In genomic region chr21:46294647-46295176, GRCh38 we compare ENCODE assay signal across 8 cellular contexts. TPM values are rescaled to one million over a fixed set of nuclear protein-coding genes. Genes with fewer than 3 reads are reported as not detected.
DNase-seq lines count a peak whose midpoint lies in the region; TF ChIP-seq lines count a peak whose summit lies in the region.

No MANE protein-coding gene starts in this region.

- H3K18ac ChIP-seq in mesenchymal stem cell (ENCODE audit: low read depth in 1 of 2, low read length in 2 of 2): peak overlapping the region in 1 of 2 experiments; percentile 14

- H3K4me3 ChIP-seq in astrocyte of the spinal cord (ENCODE audit: low read depth, low read length): no peak overlapping the region
- peak overlapping the region in 1 of 2 experiments; percentile 33 for H3K4me3 ChIP-seq in mesenchymal stem cell (ENCODE audit: insufficient read depth in 1 of 2, low read depth in 1 of 2, low read length in 2 of 2)
- H3K4me3 ChIP-seq in hepatocyte: no peak overlapping the region

- H2BK5ac ChIP-seq in mesenchymal stem cell (ENCODE audit: low read depth, low read length, poor library complexity, severe bottlenecking): peak overlapping the region; percentile 9

- H2AFZ ChIP-seq in mesenchymal stem cell (ENCODE audit: low read depth, low read length): no peak overlapping the region
- H2AFZ ChIP-seq in hepatocyte: no peak overlapping the region

- H3K4me2 ChIP-seq in mesenchymal stem cell (ENCODE audit: low read length, poor library complexity, severe bottlenecking) (peak overlapping the region; percentile 51), hepatocyte (no peak overlapping the region)

- peak overlapping the region in 1 of 2 experiments; percentile 13 for H3K4ac ChIP-seq in mesenchymal stem cell (ENCODE audit: low read depth in 1 of 2, low read length in 2 of 2)

- H3K14ac ChIP-seq in mesenchymal stem cell (ENCODE audit: low read length in 2 of 2): no peak overlapping the region

- H2BK120ac ChIP-seq in mesenchymal stem cell (ENCODE audit: low read depth, low read length): no peak overlapping the region

- peaks cover 16 to 26% of the 10 kb centered on the region in 2 experiments for H3K36me3 ChIP-seq in mesenchymal stem cell (ENCODE audit: control insufficient read depth in 1 of 2, insufficient read depth in 2 of 2, low read depth in 1 of 2, low read length in 2 of 2)
- H3K36me3 ChIP-seq in hepatocyte (replicated peaks; ENCODE audit: insufficient read depth, low read depth): no peaks in the 10 kb centered on the region

- no peaks in the 10 kb centered on the region for H3K27me3 ChIP-seq in mesenchymal stem cell (ENCODE audit: control insufficient read depth in 1 of 2, insufficient read depth in 1 of 2, low read length in 2 of 2)
- H3K27me3 ChIP-seq in hepatocyte: no peaks in the 10 kb centered on the region

- H3K27ac ChIP-seq in mesenchymal stem cell (ENCODE audit: low read length, poor library complexity, severe bottlenecking): peak overlapping the region; percentile 76
- H3K27ac ChIP-seq in hepatocyte: no peak overlapping the region

- WGBS in mesenchymal stem cell: 72% methylated on average over 6 of the region's 10 CpGs
- 70% methylated on average over 10 of the region's 10 CpGs for WGBS in hepatocyte (ENCODE audit: low lambda C conversion rate, missing lambda C conversion rate)

- no peak overlapping the region for H3K23ac ChIP-seq in mesenchymal stem cell (ENCODE audit: low read length in 2 of 2)

- H3K79me2 ChIP-seq in hepatocyte: peaks cover 6% of the 10 kb centered on the region

- no peak overlapping the region for H2BK12ac ChIP-seq in mesenchymal stem cell (ENCODE audit: low read length in 2 of 2)

- H3K9me2 ChIP-seq in hepatocyte (replicated peaks; ENCODE audit: insufficient read depth): no peaks in the 10 kb centered on the region

- H2BK15ac ChIP-seq in mesenchymal stem cell (ENCODE audit: low read depth, poor library complexity, severe bottlenecking): no peak overlapping the region

- H3K4me1 ChIP-seq in mesenchymal stem cell (ENCODE audit: control insufficient read depth, insufficient read depth, low read depth, low read length) (peaks cover 16% of the 10 kb centered on the region), hepatocyte (ENCODE audit: insufficient read depth) (peaks cover 6% of the 10 kb centered on the region)

- peak; percentile 86 for DNase-seq in CMK (ENCODE audit: low read depth)
- peak; percentile 32 for DNase-seq in HuH-7.5 (ENCODE audit: low spot score)
- peak; percentile 67 for DNase-seq in astrocyte of the spinal cord (ENCODE audit: low read depth, low spot score)
- DNase-seq in mesenchymal stem cell: peak; percentile 39
- DNase-seq in T-helper 1 cell: no peak
- no peak for DNase-seq in hepatocyte (ENCODE audit: low spot score)
- DNase-seq in DMS114 treated with DMSO at 0.1 percent for 48 hours (lab: John Stamatoyannopoulos, UW; ENCODE audit: unreplicated experiment): no peak
- no peak for DNase-seq in NK-92 (lab: John Stamatoyannopoulos, UW; ENCODE audit: unreplicated experiment)

- H3K9me3 ChIP-seq in mesenchymal stem cell (ENCODE audit: control insufficient read depth, low read length) (no peaks in the 10 kb centered on the region), hepatocyte (ENCODE audit: low read depth) (no peaks in the 10 kb centered on the region)

- no peak for TF ChIP-seq CTCF in astrocyte of the spinal cord (IDR thresholded peaks at IDR 0.05; ENCODE audit: low read depth, low read length)
- no peak for TF ChIP-seq CTCF in hepatocyte (IDR thresholded peaks at IDR 0.05; ENCODE audit: poor library complexity)

- peaks cover 9% of the 10 kb centered on the region for H3K79me1 ChIP-seq in mesenchymal stem cell (replicated peaks; ENCODE audit: low read length, poor library complexity, severe bottlenecking)

- in situ Hi-C loops in astrocyte of the spinal cord (cut with HindIII; ENCODE audit: low sequenced_read_pairs): no loop called here

- no peaks in the 10 kb centered on the region for H4K20me1 ChIP-seq in hepatocyte (ENCODE audit: insufficient read depth, poor library complexity, severe bottlenecking)

- H4K91ac ChIP-seq in mesenchymal stem cell (ENCODE audit: low read length): peak overlapping the region; percentile 61

- H3K9ac ChIP-seq in mesenchymal stem cell (ENCODE audit: low read length): peak overlapping the region; percentile 85

- peak overlapping the region; percentile 75 for H2AK5ac ChIP-seq in mesenchymal stem cell (ENCODE audit: low read length, severe bottlenecking)

- peak overlapping the region; percentile 80 for H4K8ac ChIP-seq in mesenchymal stem cell (ENCODE audit: low read length)

RNA-seq across cellular contexts. Expression of gene YBEY, which starts 8.6 kb away (rescaled TPM):
- 14.6 TPM for polyA plus RNA-seq in mesenchymal stem cell (2013, experiment 1 of 2)
- polyA plus RNA-seq in mesenchymal stem cell (2013, experiment 2 of 2): 15.5 TPM
- 21.8 and 25.4 TPM in 2 replicates for total RNA-seq in hepatocyte
- 13.9 and 19.9 TPM in 2 replicates for polyA plus RNA-seq in hepatocyte

RNA-seq across cellular contexts. Expression of gene MCM3AP, which starts 9.3 kb away (rescaled TPM):
- 33.7 TPM for polyA plus RNA-seq in mesenchymal stem cell (2013, experiment 1 of 2)
- 32.9 TPM for polyA plus RNA-seq in mesenchymal stem cell (2013, experiment 2 of 2)
- total RNA-seq in hepatocyte: 52.5 and 64.8 TPM in 2 replicates
- polyA plus RNA-seq in hepatocyte: 29.1 and 35.4 TPM in 2 replicates

RNA-seq across cellular contexts. Expression of gene C21orf58, which starts 29.0 kb away (rescaled TPM):
- 2.0 TPM for polyA plus RNA-seq in mesenchymal stem cell (2013, experiment 1 of 2)
- 1.7 TPM for polyA plus RNA-seq in mesenchymal stem cell (2013, experiment 2 of 2)
- 2.6 TPM in 2 replicates for total RNA-seq in hepatocyte
- polyA plus RNA-seq in hepatocyte: 6.8 and 6.9 TPM in 2 replicates

RNA-seq across cellular contexts. Expression of gene PCNT, which starts 29.2 kb away (rescaled TPM):
- 6.7 TPM for polyA plus RNA-seq in mesenchymal stem cell (2013, experiment 1 of 2)
- 5.3 TPM for polyA plus RNA-seq in mesenchymal stem cell (2013, experiment 2 of 2)
- 11.5 and 12.7 TPM in 2 replicates for total RNA-seq in hepatocyte
- 14.1 and 14.3 TPM in 2 replicates for polyA plus RNA-seq in hepatocyte

Comparison
In these comparisons a context has a peak if more than half of its experiments do, and no peak if none do; other contexts are left out.
1. DNase-seq: peak in CMK (single experiment), HuH-7.5 (single experiment), astrocyte of the spinal cord (single experiment) and mesenchymal stem cell (single experiment); none in T-helper 1 cell (0 of 5), hepatocyte (single experiment), DMS114 treated with DMSO at 0.1 percent for 48 hours (single experiment) and NK-92 (single experiment).